ENCODE assay signal across 9 cellular contexts in genomic region chr11:117948466-117948865, GRCh38. TPM values are rescaled to one million over a fixed set of nuclear protein-coding genes. Genes with fewer than 3 reads are reported as not detected.
DNase-seq lines count a peak whose midpoint lies in the region; ATAC-seq and TF ChIP-seq lines count a peak whose summit lies in the region.
"Not testable (repeated sequence)": the region's sequence is repeated elsewhere in the genome, so short reads cannot be mapped to it uniquely, and the experiment has no call there.
"Had no signal": no experiment of that assay in that cellular context is flagged by ENCODE, and none has a peak within 500 bp of the region (broad histone marks: within the 10 kb centered on the region; RNA-seq: fewer than 3 reads in every experiment).

No MANE protein-coding gene starts in this region.

- CTCF ChIA-PET in CD4-positive, alpha-beta T cell (lab: Charles Lee), result interaction anchor here (1.4 to 6.1 kb wide), 4 partner anchors 9 to 140 kb away, joined by 3 to 40 read pairs (median 16); partner anchors contain the start of gene IL10RA
- CTCF ChIA-PET in T-cell (lab: Charles Lee), result interaction anchor here in 1 of 2 donors (0.7 to 8.2 kb wide), 5 partner anchors 9 to 126 kb away, joined by 3 to 138 read pairs (median 3); no protein-coding TSS in a partner anchor
- CTCF ChIA-PET in activated CD4-positive, alpha-beta memory T cell treated with anti-CD3 and anti-CD28 coated beads for 36 hours (lab: Charles Lee), result interaction anchor here (1.5 to 9.9 kb wide), 12 partner anchors 13 to 141 kb away, joined by 3 to 248 read pairs (median 46); partner anchors contain the start of genes FXYD2, IL10RA and TMPRSS13
- CTCF ChIA-PET in naive thymus-derived CD4-positive, alpha-beta T cell (lab: Charles Lee), result interaction anchor here (0.8 to 9.5 kb wide), 10 partner anchors 25 to 142 kb away, joined by 3 to 138 read pairs (median 33); partner anchors contain the start of gene FXYD2

- not testable (repeated sequence) for H3K36me3 ChIP-seq in naive thymus-derived CD4-positive, alpha-beta T cell (ENCODE audit: control insufficient read depth in 2 of 3, insufficient read depth in 3 of 3, low read length in 3 of 3)

- POLR2A ChIA-PET in CD4-positive, alpha-beta T cell (lab: Charles Lee), result interaction anchor here (3.1 to 7.4 kb wide), 3 partner anchors 39 to 104 kb away, joined by 22 to 273 read pairs (median 30); partner anchors contain the start of gene IL10RA
- POLR2A ChIA-PET in T-cell (lab: Charles Lee), result interaction anchor here (0.6 to 0.7 kb wide), 3 partner anchors 41 to 263 kb away, joined by 3 to 4 read pairs (median 3); no protein-coding TSS in a partner anchor
- POLR2A ChIA-PET in activated CD4-positive, alpha-beta memory T cell treated with anti-CD3 and anti-CD28 coated beads for 36 hours (lab: Charles Lee), result interaction anchor here (0.6 kb wide), 1 partner anchor 12 kb away, joined by 3 read pairs; no protein-coding TSS in a partner anchor
- POLR2A ChIA-PET in naive thymus-derived CD4-positive, alpha-beta T cell (lab: Charles Lee), result interaction anchor here (0.6 to 7.8 kb wide), 7 partner anchors 39 to 141 kb away, joined by 3 to 146 read pairs (median 12); partner anchors contain the start of gene IL10RA

- H3K27me3 ChIP-seq in CD4-positive, alpha-beta T cell (ENCODE audit: control insufficient read depth, insufficient read depth, low read length); naive thymus-derived CD4-positive, alpha-beta T cell (ENCODE audit: control insufficient read depth in 2 of 2, insufficient read depth in 2 of 2, low read length in 2 of 2): not testable (repeated sequence)

- peak in 1 of 10 experiments; percentile 25 for DNase-seq in CD4-positive, alpha-beta T cell
- DNase-seq in T-cell; activated CD4-positive, alpha-beta memory T cell treated with anti-CD3 and anti-CD28 coated beads for 36 hours; activated T-cell treated with anti-CD3 and anti-CD28 coated beads, Interleukin-2, amount 50 U/mL, for 72 hours; naive thymus-derived CD4-positive, alpha-beta T cell: not testable (repeated sequence)
- DNase-seq in stimulated activated effector memory CD8-positive, alpha-beta T cell treated with anti-CD3 and anti-CD28 coated beads, Interleukin-12 subunit alpha, Interleukin-12 subunit beta, amount 100 ng/mL, for 72 hours (ENCODE audit: low spot score in 2 of 2), result peak in 1 of 2 donors; percentile 34

- not testable (repeated sequence) for H3K9me3 Mint-ChIP-seq in CD4-positive, alpha-beta T cell; T-cell; activated CD4-positive, alpha-beta memory T cell treated with anti-CD3 and anti-CD28 coated beads for 36 hours; activated T-cell treated with anti-CD3 and anti-CD28 coated beads, Interleukin-2, amount 50 U/mL, for 72 hours; dendritic cell treated with granulocyte-macrophage colony-stimulating factor and Interleukin-4, amounts not matched to agents 40 ng/mL and 50 ng/mL, for 4 days; naive thymus-derived CD4-positive, alpha-beta T cell; stimulated activated effector memory CD8-positive, alpha-beta T cell treated with anti-CD3 and anti-CD28 coated beads, Interleukin-12 subunit alpha, Interleukin-12 subunit beta, amount 100 ng/mL, for 72 hours

- not testable (repeated sequence) for H3K4me3 Mint-ChIP-seq in CD4-positive, alpha-beta T cell; activated CD4-positive, alpha-beta memory T cell treated with anti-CD3 and anti-CD28 coated beads for 36 hours; dendritic cell treated with granulocyte-macrophage colony-stimulating factor and Interleukin-4, amounts not matched to agents 40 ng/mL and 50 ng/mL, for 4 days
- peak overlapping the region in 1 of 3 donors; percentile 77 for H3K4me3 Mint-ChIP-seq in T-cell
- H3K4me3 Mint-ChIP-seq in activated T-cell treated with anti-CD3 and anti-CD28 coated beads, Interleukin-2, amount 50 U/mL, for 72 hours, result peak overlapping the region; percentile 23 to 44
- H3K4me3 Mint-ChIP-seq in naive thymus-derived CD4-positive, alpha-beta T cell, result peak overlapping the region in 5 of 10 donors; percentile 44 to 85 (median 69)
- peak overlapping the region; percentile 3 for H3K4me3 Mint-ChIP-seq in stimulated activated effector memory CD8-positive, alpha-beta T cell treated with anti-CD3 and anti-CD28 coated beads, Interleukin-12 subunit alpha, Interleukin-12 subunit beta, amount 100 ng/mL, for 72 hours

- not testable (repeated sequence) for H3K36me3 Mint-ChIP-seq in CD4-positive, alpha-beta T cell (ENCODE audit: low read depth); T-cell; activated CD4-positive, alpha-beta memory T cell treated with anti-CD3 and anti-CD28 coated beads for 36 hours; activated T-cell treated with anti-CD3 and anti-CD28 coated beads, Interleukin-2, amount 50 U/mL, for 72 hours (ENCODE audit: insufficient read depth in 2 of 2); dendritic cell treated with granulocyte-macrophage colony-stimulating factor and Interleukin-4, amounts not matched to agents 40 ng/mL and 50 ng/mL, for 4 days (ENCODE audit: low read depth); naive thymus-derived CD4-positive, alpha-beta T cell; stimulated activated effector memory CD8-positive, alpha-beta T cell treated with anti-CD3 and anti-CD28 coated beads, Interleukin-12 subunit alpha, Interleukin-12 subunit beta, amount 100 ng/mL, for 72 hours

- not testable (repeated sequence) for TF ChIP-seq CTCF in CD4-positive, alpha-beta T cell (IDR thresholded peaks at IDR 0.05)

- intact Hi-C loops in CD4-positive, alpha-beta T cell (cut with DNase I, micrococcal nuclease), result loop anchor here in 1 of 2 experiments (5.0 kb wide), 1 partner anchor 521 kb away; no protein-coding TSS in a partner anchor
- intact Hi-C loops in activated CD4-positive, alpha-beta memory T cell treated with anti-CD3 and anti-CD28 coated beads for 36 hours (cut with micrococcal nuclease); dendritic cell treated with granulocyte-macrophage colony-stimulating factor and Interleukin-4, amounts not matched to agents 40 ng/mL and 50 ng/mL, for 4 days (cut with micrococcal nuclease): not testable (repeated sequence)
- intact Hi-C loops in naive thymus-derived CD4-positive, alpha-beta T cell (cut with micrococcal nuclease), result loop anchor here in 1 of 2 donors (10.0 kb wide), 1 partner anchor 524 kb away; no protein-coding TSS in a partner anchor

- not testable (repeated sequence) for ATAC-seq in CD4-positive, alpha-beta T cell (ENCODE audit: poor library complexity); T-cell (replicated peaks in 1 of 4); activated T-cell treated with anti-CD3 and anti-CD28 coated beads, Interleukin-2, amount 50 U/mL, for 72 hours (replicated peaks in 1 of 2); naive thymus-derived CD4-positive, alpha-beta T cell; stimulated activated effector memory CD8-positive, alpha-beta T cell treated with anti-CD3 and anti-CD28 coated beads, Interleukin-12 subunit alpha, Interleukin-12 subunit beta, amount 100 ng/mL, for 72 hours

- not testable (repeated sequence) for H3K27me3 Mint-ChIP-seq in CD4-positive, alpha-beta T cell; T-cell; activated CD4-positive, alpha-beta memory T cell treated with anti-CD3 and anti-CD28 coated beads for 36 hours; activated T-cell treated with anti-CD3 and anti-CD28 coated beads, Interleukin-2, amount 50 U/mL, for 72 hours (ENCODE audit: low read depth); dendritic cell treated with granulocyte-macrophage colony-stimulating factor and Interleukin-4, amounts not matched to agents 40 ng/mL and 50 ng/mL, for 4 days; naive thymus-derived CD4-positive, alpha-beta T cell

- peak overlapping the region; percentile 90 for H3K27ac Mint-ChIP-seq in CD4-positive, alpha-beta T cell
- H3K27ac Mint-ChIP-seq in T-cell, result peak overlapping the region; percentile 88 to 98
- H3K27ac Mint-ChIP-seq in activated CD4-positive, alpha-beta memory T cell treated with anti-CD3 and anti-CD28 coated beads for 36 hours, result peak overlapping the region; percentile 26
- not testable (repeated sequence) for H3K27ac Mint-ChIP-seq in activated T-cell treated with anti-CD3 and anti-CD28 coated beads, Interleukin-2, amount 50 U/mL, for 72 hours
- peak overlapping the region; percentile 72 for H3K27ac Mint-ChIP-seq in dendritic cell treated with granulocyte-macrophage colony-stimulating factor and Interleukin-4, amounts not matched to agents 40 ng/mL and 50 ng/mL, for 4 days
- peak overlapping the region in 6 of 9 donors; percentile 50 to 95 (median 88) for H3K27ac Mint-ChIP-seq in naive thymus-derived CD4-positive, alpha-beta T cell
- peak overlapping the region; percentile 26 for H3K27ac Mint-ChIP-seq in stimulated activated effector memory CD8-positive, alpha-beta T cell treated with anti-CD3 and anti-CD28 coated beads, Interleukin-12 subunit alpha, Interleukin-12 subunit beta, amount 100 ng/mL, for 72 hours

- not testable (repeated sequence) for H3K9me3 ChIP-seq in CD4-positive, alpha-beta T cell (ENCODE audit: control insufficient read depth, low read length); naive thymus-derived CD4-positive, alpha-beta T cell (ENCODE audit: control insufficient read depth in 2 of 3, low read length in 3 of 3)

- not testable (repeated sequence) for H3K4me3 ChIP-seq in naive thymus-derived CD4-positive, alpha-beta T cell (ENCODE audit: low read length)

- H3K27ac ChIP-seq in CD4-positive, alpha-beta T cell (ENCODE audit: low read depth, low read length), result not testable (repeated sequence)
- H3K27ac ChIP-seq in naive thymus-derived CD4-positive, alpha-beta T cell (ENCODE audit: low read depth, low read length), result peak overlapping the region; percentile 58

- peaks cover 86% of the 10 kb centered on the region for H3K4me1 Mint-ChIP-seq in CD4-positive, alpha-beta T cell (ENCODE audit: low read depth)
- H3K4me1 Mint-ChIP-seq in T-cell, result peaks cover 77 to 93% (median 78%) of the 10 kb centered on the region in 3 donors
- H3K4me1 Mint-ChIP-seq in activated CD4-positive, alpha-beta memory T cell treated with anti-CD3 and anti-CD28 coated beads for 36 hours (ENCODE audit: low read depth), result peaks cover 92% of the 10 kb centered on the region
- peaks cover 97% of the 10 kb centered on the region for H3K4me1 Mint-ChIP-seq in activated T-cell treated with anti-CD3 and anti-CD28 coated beads, Interleukin-2, amount 50 U/mL, for 72 hours (ENCODE audit: low read depth)
- H3K4me1 Mint-ChIP-seq in dendritic cell treated with granulocyte-macrophage colony-stimulating factor and Interleukin-4, amounts not matched to agents 40 ng/mL and 50 ng/mL, for 4 days (ENCODE audit: low read depth), result peaks cover 85% of the 10 kb centered on the region
- peaks cover 52 to 93% (median 75%) of the 10 kb centered on the region in 7 donors for H3K4me1 Mint-ChIP-seq in naive thymus-derived CD4-positive, alpha-beta T cell
- H3K4me1 Mint-ChIP-seq in stimulated activated effector memory CD8-positive, alpha-beta T cell treated with anti-CD3 and anti-CD28 coated beads, Interleukin-12 subunit alpha, Interleukin-12 subunit beta, amount 100 ng/mL, for 72 hours, result peaks cover 86% of the 10 kb centered on the region

- peaks cover 61 to 66% of the 10 kb centered on the region in 2 donors for H3K4me1 ChIP-seq in naive thymus-derived CD4-positive, alpha-beta T cell (ENCODE audit: control insufficient read depth in 2 of 2, insufficient read depth in 2 of 2, low read length in 2 of 2)

RNA-seq across cellular contexts. Expression of gene TMPRSS13, which starts 19.3 kb away (rescaled TPM):
- total RNA-seq in CD4-positive, alpha-beta T cell, result 1 to 10 TPM in 1 of 2 experiments, under 1 TPM in 1; 0.99 to 1.4 TPM
- total RNA-seq in T-cell, result 1 to 10 TPM; 2.1 to 4.7 (median 3.7) TPM
- 1 to 10 TPM; 2.0 to 2.6 TPM for total RNA-seq in activated CD4-positive, alpha-beta memory T cell treated with anti-CD3 and anti-CD28 coated beads for 36 hours
- 1 to 10 TPM; 3.0 to 3.2 TPM for total RNA-seq in activated T-cell treated with anti-CD3 and anti-CD28 coated beads, Interleukin-2, amount 50 U/mL, for 72 hours
- total RNA-seq in naive thymus-derived CD4-positive, alpha-beta T cell, result 1 to 10 TPM; 2.4 to 4.1 (median 3.1) TPM
- under 1 TPM; 0.47 to 0.66 TPM for polyA plus RNA-seq in naive thymus-derived CD4-positive, alpha-beta T cell
- polyA plus RNA-seq: GM23338 had no signal

RNA-seq across cellular contexts. Expression of gene IL10RA, which starts 37.7 kb away (rescaled TPM):
- total RNA-seq in CD4-positive, alpha-beta T cell, result 100 to 1,000 TPM; 193 to 203 TPM
- 100 to 1,000 TPM; 195 to 450 (median 375) TPM for total RNA-seq in T-cell
- 100 to 1,000 TPM; 114 to 117 TPM for total RNA-seq in activated CD4-positive, alpha-beta memory T cell treated with anti-CD3 and anti-CD28 coated beads for 36 hours
- total RNA-seq in activated T-cell treated with anti-CD3 and anti-CD28 coated beads, Interleukin-2, amount 50 U/mL, for 72 hours, result 100 to 1,000 TPM in 1 of 2 donors, 10 to 100 TPM in 1; 79.6 to 123 TPM
- 100 to 1,000 TPM; 154 to 300 (median 184) TPM for total RNA-seq in naive thymus-derived CD4-positive, alpha-beta T cell
- 100 to 1,000 TPM in 1 of 2 donors, 10 to 100 TPM in 1; 85.2 to 163 TPM for polyA plus RNA-seq in naive thymus-derived CD4-positive, alpha-beta T cell
- total RNA-seq: H7 had no signal
- polyA plus RNA-seq: GM23338 had no signal
